ENCODE assay signal across 8 cellular contexts in the genomic region with DNA sequence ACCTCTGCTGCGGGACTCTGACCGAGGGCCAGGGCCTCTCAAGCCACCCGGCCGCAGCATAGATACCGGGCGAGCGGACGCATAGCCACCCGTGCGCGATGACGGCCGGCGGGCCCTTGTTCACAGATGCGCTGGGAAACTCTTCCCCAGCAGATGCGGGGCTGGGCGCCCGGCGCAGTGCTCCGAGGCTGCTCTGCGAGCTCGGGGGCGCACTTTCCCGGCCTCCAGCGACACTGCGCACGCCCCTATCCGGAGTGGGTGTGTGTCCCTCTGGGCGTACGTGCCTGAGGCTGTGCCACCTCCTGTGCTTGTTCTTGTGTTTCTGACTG.
DNase-seq lines count a peak whose midpoint lies in the region; ATAC-seq and TF ChIP-seq lines count a peak whose summit lies in the region.

No MANE protein-coding gene starts in this region.

- H3K27me3 ChIP-seq in adipocyte (replicated peaks; ENCODE audit: control insufficient read depth, insufficient read depth, low read length) = peaks cover 38% of the 10 kb centered on the region
- H3K27me3 ChIP-seq in tibial artery = peaks cover 0 to 73% of the 10 kb centered on the region in 2 donors

- DNase-seq in ELF-1 (ENCODE audit: low read depth, low spot score) = peak; percentile 26
- peak; percentile 56 for DNase-seq in HCEC 1CT
- DNase-seq in adipocyte (ENCODE audit: low read depth) = peak; percentile 10
- peak; percentile 59 for DNase-seq in iPS-NIHi7 (ENCODE audit: extremely low spot score)
- DNase-seq in tibial artery = no peak
- no peak for DNase-seq in activated naive CD4-positive, alpha-beta T cell treated with anti-CD3 and anti-CD28 coated beads, Interleukin-2, amount 50 U/mL, for 16 hours
- DNase-seq in activated T-cell treated with anti-CD3 and anti-CD28 coated beads for 4 hours = no peak

- TF ChIP-seq CTCF in tibial artery (IDR thresholded peaks at IDR 0.05) = no peak

- H3K4me1 ChIP-seq in adipocyte (ENCODE audit: control insufficient read depth, insufficient read depth, low read length) = peaks cover 36% of the 10 kb centered on the region
- peaks cover 0 to 23% (median 19%) of the 10 kb centered on the region in 4 donors for H3K4me1 ChIP-seq in tibial artery

- peaks cover 4% of the 10 kb centered on the region for H3K36me3 ChIP-seq in adipocyte (ENCODE audit: control insufficient read depth, insufficient read depth, low read length, severe bottlenecking)
- no peaks in the 10 kb centered on the region for H3K36me3 ChIP-seq in tibial artery

- H3K27ac ChIP-seq in tibial artery = no peak overlapping the region

- no peaks in the 10 kb centered on the region for H3K9me3 ChIP-seq in adipocyte (ENCODE audit: control insufficient read depth, low read length)
- no peaks in the 10 kb centered on the region for H3K9me3 ChIP-seq in tibial artery

- intact Hi-C loops in tibial artery (cut with DNase I; ENCODE audit: low total_unique reads) = no loop called here

- no peak for ATAC-seq in GM21367 (IDR thresholded peaks at IDR 0.05; ENCODE audit: unreplicated experiment)

- peak overlapping the region; percentile 93 for H3K9ac ChIP-seq in adipocyte (ENCODE audit: low read length)

- H3K4me3 ChIP-seq in adipocyte (ENCODE audit: low read length) (peak overlapping the region; percentile 94), tibial artery (peak overlapping the region; percentile 40 to 52)

Comparison
In these comparisons a context has a peak if more than half of its experiments do, and no peak if none do; other contexts are left out.
1. DNase-seq: peak in ELF-1 (single experiment), HCEC 1CT (single experiment), adipocyte (single experiment) and iPS-NIHi7 (single experiment); none in tibial artery (0 of 2), activated naive CD4-positive, alpha-beta T cell treated with anti-CD3 and anti-CD28 coated beads, Interleukin-2, amount 50 U/mL, for 16 hours (single experiment) and activated T-cell treated with anti-CD3 and anti-CD28 coated beads for 4 hours (single experiment).